ENCODE assay signal across 8 cellular contexts in the genomic region with DNA sequence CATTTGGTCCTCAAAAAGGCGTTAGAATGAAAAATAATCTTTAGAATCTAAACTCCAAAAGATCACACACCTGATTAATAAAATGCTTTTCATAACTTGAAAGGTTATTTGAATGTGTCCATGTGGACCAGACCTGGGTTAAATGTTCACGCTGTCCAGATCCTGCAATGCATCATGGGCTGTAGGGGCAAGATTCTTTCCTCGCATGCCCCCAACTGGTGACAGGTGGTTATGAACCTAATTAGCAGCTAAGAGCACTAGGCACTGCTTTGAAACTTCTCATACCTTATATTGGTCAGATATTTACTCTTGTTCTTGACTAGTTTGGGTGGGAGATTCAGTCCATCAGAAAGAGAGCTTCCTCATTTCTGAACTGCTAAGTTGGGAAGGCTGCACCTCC. TPM values are rescaled to one million over a fixed set of nuclear protein-coding genes. Genes with fewer than 3 reads are reported as not detected.
A peak's percentile ranks its signal among the peaks of the same experiment; 100 is the strongest.
DNase-seq lines count a peak whose midpoint lies in the region; ATAC-seq lines count a peak whose summit lies in the region.

No MANE protein-coding gene starts in this region.

- H3K36me3 Mint-ChIP-seq in T-helper 2 cell treated with Interferon-gamma antibody and Interleukin-4, amounts not matched to agents 5 μg/mL and 100 μg/mL, for 36 hours (ENCODE audit: low read depth), result no peaks in the 10 kb centered on the region

- ATAC-seq in GM19351 (IDR thresholded peaks at IDR 0.05; ENCODE audit: unreplicated experiment), result peak; percentile 93
- ATAC-seq in HG03378 (IDR thresholded peaks at IDR 0.05; ENCODE audit: unreplicated experiment), result peak; percentile 85
- ATAC-seq in HG02623 (IDR thresholded peaks at IDR 0.05; ENCODE audit: unreplicated experiment), result no peak

- in situ Hi-C loops in G401 (cut with HindIII; ENCODE audit: low sequenced_read_pairs), result no loop called here

- no peaks in the 10 kb centered on the region for H3K9me3 Mint-ChIP-seq in T-helper 2 cell treated with Interferon-gamma antibody and Interleukin-4, amounts not matched to agents 5 μg/mL and 100 μg/mL, for 36 hours

- peaks cover 6% of the 10 kb centered on the region for H3K4me1 Mint-ChIP-seq in T-helper 2 cell treated with Interferon-gamma antibody and Interleukin-4, amounts not matched to agents 5 μg/mL and 100 μg/mL, for 36 hours (ENCODE audit: low read depth)

- DNase-seq in G401 (ENCODE audit: low spot score) (peak; percentile 8), lung microvascular endothelial cell (ENCODE audit: low read depth in 2 of 2) (peak; percentile 36 to 60), NCI-H128 (lab: John Stamatoyannopoulos, UW; ENCODE audit: unreplicated experiment) (no peak), SHP77 (lab: John Stamatoyannopoulos, UW) (no peak)
- DNase-seq in T-helper 2 cell treated with Interferon-gamma antibody and Interleukin-4, amounts not matched to agents 5 μg/mL and 100 μg/mL, for 36 hours (ENCODE audit: low spot score), result peak; percentile 25

- no peak overlapping the region for H3K27ac Mint-ChIP-seq in T-helper 2 cell treated with Interferon-gamma antibody and Interleukin-4, amounts not matched to agents 5 μg/mL and 100 μg/mL, for 36 hours

- peaks cover 9% of the 10 kb centered on the region for H3K27me3 Mint-ChIP-seq in T-helper 2 cell treated with Interferon-gamma antibody and Interleukin-4, amounts not matched to agents 5 μg/mL and 100 μg/mL, for 36 hours (ENCODE audit: low read depth)

- H3K4me3 Mint-ChIP-seq in T-helper 2 cell treated with Interferon-gamma antibody and Interleukin-4, amounts not matched to agents 5 μg/mL and 100 μg/mL, for 36 hours, result no peak overlapping the region

RNA-seq across cellular contexts. Expression of gene PIP5K1B, which starts 19.3 kb away (rescaled TPM):
- not detected in 2 replicates for total RNA-seq in G401 (2014; rRNA removed; shearing (Covaris generic))
- total RNA-seq in lung microvascular endothelial cell, result under 0.01 TPM in 1 of 2 replicates, not detected in the other

Comparison
In these comparisons a context has a peak if more than half of its experiments do, and no peak if none do; other contexts are left out.
1. DNase-seq: peak in G401 (single experiment), T-helper 2 cell treated with Interferon-gamma antibody and Interleukin-4, amounts not matched to agents 5 μg/mL and 100 μg/mL, for 36 hours (single experiment) and lung microvascular endothelial cell (2 of 2); none in NCI-H128 (single experiment) and SHP77 (0 of 2).